In the genomic region with DNA sequence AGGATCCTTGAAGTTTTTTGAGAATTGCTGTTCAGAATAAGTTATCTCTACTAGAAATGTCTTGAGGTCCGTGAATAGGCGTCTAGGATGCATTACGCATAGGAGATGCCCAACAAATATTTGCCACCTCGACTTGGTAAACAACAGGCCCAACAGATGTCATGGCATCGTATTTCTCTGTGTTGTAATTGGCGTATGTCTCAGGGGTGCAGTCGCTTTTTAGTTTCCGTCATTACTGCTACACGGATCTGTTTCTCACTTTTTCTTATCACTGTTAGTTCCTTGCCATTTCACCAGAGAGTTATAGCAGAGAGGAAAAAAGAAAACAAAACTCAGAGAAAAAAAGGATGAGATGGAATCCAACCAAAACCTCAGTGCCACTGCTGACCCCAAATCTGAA, we compare ENCODE assay signal across 12 cellular contexts.
DNase-seq lines count a peak whose midpoint lies in the region; ATAC-seq, FAIRE-seq and TF ChIP-seq lines count a peak whose summit lies in the region.
"Had no signal": no experiment of that assay in that cellular context is flagged by ENCODE, and none has a peak within 500 bp of the region (broad histone marks: within the 10 kb centered on the region; RNA-seq: fewer than 3 reads in every experiment).

No MANE protein-coding gene starts in this region.

- FAIRE-seq in kidney (lab: Jason Lieb, UNC): no peak

- H3K27ac ChIP-seq in CD4-positive, alpha-beta T cell (ENCODE audit: low read depth, low read length): peak overlapping the region; percentile 73
- H3K27ac ChIP-seq in KOPT-K1 (ENCODE audit: low read depth, low read length, poor library complexity, severe bottlenecking) (peak overlapping the region; percentile 83), kidney (ENCODE audit: low read depth in 2 of 2, low read length in 2 of 2) (no peak overlapping the region)
- peak overlapping the region; percentile 67 for H3K27ac ChIP-seq in naive thymus-derived CD4-positive, alpha-beta T cell (ENCODE audit: low read depth, low read length)
- H3K27ac ChIP-seq: testis had no signal

- H3K36me3 ChIP-seq in KOPT-K1 (ENCODE audit: insufficient read depth, low read length): no peaks in the 10 kb centered on the region
- H3K36me3 ChIP-seq in naive thymus-derived CD4-positive, alpha-beta T cell (ENCODE audit: control insufficient read depth in 2 of 3, insufficient read depth in 3 of 3, low read length in 3 of 3): no peaks in the 10 kb centered on the region
- H3K36me3 ChIP-seq in kidney (ENCODE audit: control insufficient read depth in 1 of 2, insufficient read depth in 2 of 2, low read length in 2 of 2): no peaks in the 10 kb centered on the region

- intact Hi-C loops in CD4-positive, alpha-beta T cell (cut with DNase I, micrococcal nuclease): loop anchor here in 1 of 2 experiments (5.0 kb wide), 1 partner anchor 77 kb away; no protein-coding TSS in a partner anchor
- intact Hi-C loops in activated T-helper 2 cell treated with anti-CD3 and anti-CD28 coated beads, Interferon-gamma antibody, Interleukin-2, Interleukin-4, amounts not matched to agents 10 μg/mL and 5 μg/mL and 100 μg/mL, durations not matched to agents 14 hours and 24 hours and 36 hours (cut with micrococcal nuclease): loop anchor here (5.0 to 10.0 kb wide), 2 partner anchors 67 to 299 kb away; no protein-coding TSS in a partner anchor
- intact Hi-C loops in naive thymus-derived CD4-positive, alpha-beta T cell (cut with micrococcal nuclease): loop anchor here (1.0 to 10.0 kb wide), 13 partner anchors 8 to 1523 kb away; partner anchors contain the start of gene SFMBT2 (in 1 of the 2)
- intact Hi-C loops in kidney (cut with DNase I): no loop called here

- peak overlapping the region; percentile 66 for H3K4me3 Mint-ChIP-seq in CD4-positive, alpha-beta T cell
- H3K4me3 Mint-ChIP-seq in activated T-helper 2 cell treated with anti-CD3 and anti-CD28 coated beads, Interferon-gamma antibody, Interleukin-2, Interleukin-4, amounts not matched to agents 10 μg/mL and 5 μg/mL and 100 μg/mL, durations not matched to agents 14 hours and 24 hours and 36 hours (ENCODE audit: low read depth): peak overlapping the region; percentile 2
- peak overlapping the region; percentile 57 to 83 (median 72) for H3K4me3 Mint-ChIP-seq in naive thymus-derived CD4-positive, alpha-beta T cell
- no peak overlapping the region for H3K4me3 Mint-ChIP-seq in chondrocyte (ENCODE audit: unreplicated experiment)

- H3K9ac ChIP-seq in kidney (ENCODE audit: low read length in 2 of 2): no peak overlapping the region

- peaks cover 90% of the 10 kb centered on the region for H3K4me1 Mint-ChIP-seq in CD4-positive, alpha-beta T cell (ENCODE audit: low read depth)
- peaks cover 77% of the 10 kb centered on the region for H3K4me1 Mint-ChIP-seq in activated T-helper 2 cell treated with anti-CD3 and anti-CD28 coated beads, Interferon-gamma antibody, Interleukin-2, Interleukin-4, amounts not matched to agents 10 μg/mL and 5 μg/mL and 100 μg/mL, durations not matched to agents 14 hours and 24 hours and 36 hours (ENCODE audit: low read depth)
- peaks cover 61 to 96% (median 94%) of the 10 kb centered on the region in 7 donors for H3K4me1 Mint-ChIP-seq in naive thymus-derived CD4-positive, alpha-beta T cell
- peaks cover 7% of the 10 kb centered on the region for H3K4me1 Mint-ChIP-seq in chondrocyte (ENCODE audit: low read depth)

- no peaks in the 10 kb centered on the region for H3K27me3 ChIP-seq in CD4-positive, alpha-beta T cell (ENCODE audit: control insufficient read depth, insufficient read depth, low read length)
- no peaks in the 10 kb centered on the region for H3K27me3 ChIP-seq in naive thymus-derived CD4-positive, alpha-beta T cell (ENCODE audit: control insufficient read depth in 2 of 2, insufficient read depth in 2 of 2, low read length in 2 of 2)
- H3K27me3 ChIP-seq: testis had no signal

- no peak for TF ChIP-seq CTCF in CD4-positive, alpha-beta T cell (IDR thresholded peaks at IDR 0.05)
- TF ChIP-seq CTCF in kidney (IDR thresholded peaks at IDR 0.05; ENCODE audit: borderline replicate concordance, extremely low read depth, insufficient read depth): no peak
- TF ChIP-seq CTCF in chondrocyte (IDR thresholded peaks at IDR 0.05): no peak

- peak overlapping the region; percentile 9 for H3K4me3 ChIP-seq in naive thymus-derived CD4-positive, alpha-beta T cell (ENCODE audit: low read length)
- no peak overlapping the region for H3K4me3 ChIP-seq in kidney (ENCODE audit: low read length in 2 of 2)
- H3K4me3 ChIP-seq: testis had no signal

- POLR2A ChIA-PET in CD4-positive, alpha-beta T cell (lab: Charles Lee): interaction anchor here (0.6 to 2.5 kb wide), 25 partner anchors 9 to 1811 kb away, joined by 3 to 21 read pairs (median 4); partner anchors contain the start of genes ATP5F1C, KIN and SFMBT2
- POLR2A ChIA-PET in naive thymus-derived CD4-positive, alpha-beta T cell (lab: Charles Lee): interaction anchor here (1.0 to 1.9 kb wide), 15 partner anchors 9 to 291 kb away, joined by 3 to 21 read pairs (median 5); partner anchors contain the start of gene SFMBT2

- H3K27ac Mint-ChIP-seq in CD4-positive, alpha-beta T cell: peak overlapping the region; percentile 95
- peak overlapping the region; percentile 85 for H3K27ac Mint-ChIP-seq in activated T-helper 2 cell treated with anti-CD3 and anti-CD28 coated beads, Interferon-gamma antibody, Interleukin-2, Interleukin-4, amounts not matched to agents 10 μg/mL and 5 μg/mL and 100 μg/mL, durations not matched to agents 14 hours and 24 hours and 36 hours
- H3K27ac Mint-ChIP-seq in naive thymus-derived CD4-positive, alpha-beta T cell: peak overlapping the region; percentile 93 to 100 (median 99)
- no peak overlapping the region for H3K27ac Mint-ChIP-seq in chondrocyte (ENCODE audit: unreplicated experiment)

- no peaks in the 10 kb centered on the region for H3K27me3 Mint-ChIP-seq in CD4-positive, alpha-beta T cell
- no peaks in the 10 kb centered on the region for H3K27me3 Mint-ChIP-seq in activated T-helper 2 cell treated with anti-CD3 and anti-CD28 coated beads, Interferon-gamma antibody, Interleukin-2, Interleukin-4, amounts not matched to agents 10 μg/mL and 5 μg/mL and 100 μg/mL, durations not matched to agents 14 hours and 24 hours and 36 hours (ENCODE audit: low read depth)
- no peaks in the 10 kb centered on the region for H3K27me3 Mint-ChIP-seq in naive thymus-derived CD4-positive, alpha-beta T cell
- H3K27me3 Mint-ChIP-seq in chondrocyte (ENCODE audit: low read depth): peaks cover 7% of the 10 kb centered on the region

- CTCF ChIA-PET in CD4-positive, alpha-beta T cell (lab: Charles Lee): interaction anchor here (1.0 to 2.2 kb wide), 2 partner anchors 41 to 203 kb away, joined by 3 to 7 read pairs; no protein-coding TSS in a partner anchor
- CTCF ChIA-PET in naive thymus-derived CD4-positive, alpha-beta T cell (lab: Charles Lee): interaction anchor here (0.7 to 1.6 kb wide), 4 partner anchors 9 to 1173 kb away, joined by 3 to 6 read pairs (median 4); no protein-coding TSS in a partner anchor

- H3K9me3 ChIP-seq in CD4-positive, alpha-beta T cell (ENCODE audit: control insufficient read depth, low read length): no peaks in the 10 kb centered on the region
- H3K9me3 ChIP-seq in KOPT-K1 (ENCODE audit: insufficient read depth, low read length, poor library complexity, severe bottlenecking) (no peaks in the 10 kb centered on the region), kidney (ENCODE audit: control insufficient read depth in 1 of 2, low read length in 2 of 2) (no peaks in the 10 kb centered on the region)
- no peaks in the 10 kb centered on the region for H3K9me3 ChIP-seq in naive thymus-derived CD4-positive, alpha-beta T cell (ENCODE audit: control insufficient read depth in 2 of 3, low read length in 3 of 3)
- H3K9me3 ChIP-seq: testis had no signal

- peak; percentile 30 for ATAC-seq in CD4-positive, alpha-beta T cell (ENCODE audit: poor library complexity)
- ATAC-seq in naive thymus-derived CD4-positive, alpha-beta T cell: peak; percentile 14

- no peak for DNase-seq in CD4-positive, alpha-beta T cell
- no peak for DNase-seq in activated T-helper 2 cell treated with anti-CD3 and anti-CD28 coated beads, Interferon-gamma antibody, Interleukin-2, Interleukin-4, amounts not matched to agents 10 μg/mL and 5 μg/mL and 100 μg/mL, durations not matched to agents 14 hours and 24 hours and 36 hours (ENCODE audit: low spot score)
- peak in 6 of 9 donors; percentile 4 to 49 (median 41) for DNase-seq in naive thymus-derived CD4-positive, alpha-beta T cell
- DNase-seq in RKO (ENCODE audit: low spot score) (no peak), kidney (no peak), SK-N-DZ (ENCODE audit: low spot score) (no peak), chondrocyte (ENCODE audit: low spot score) (no peak)
- DNase-seq: foreskin fibroblast, NCI-H1694, NCI-H446 treated with DMSO at 0.1 percent for 48 hours, testis had no signal

- H3K9me3 Mint-ChIP-seq in CD4-positive, alpha-beta T cell: peaks cover 4% of the 10 kb centered on the region
- peaks cover 6% of the 10 kb centered on the region for H3K9me3 Mint-ChIP-seq in activated T-helper 2 cell treated with anti-CD3 and anti-CD28 coated beads, Interferon-gamma antibody, Interleukin-2, Interleukin-4, amounts not matched to agents 10 μg/mL and 5 μg/mL and 100 μg/mL, durations not matched to agents 14 hours and 24 hours and 36 hours
- H3K9me3 Mint-ChIP-seq in naive thymus-derived CD4-positive, alpha-beta T cell: peaks cover 0 to 15% (median 2%) of the 10 kb centered on the region in 11 donors
- no peaks in the 10 kb centered on the region for H3K9me3 Mint-ChIP-seq in chondrocyte (ENCODE audit: low read depth)

- H3K4me1 ChIP-seq in naive thymus-derived CD4-positive, alpha-beta T cell (ENCODE audit: control insufficient read depth in 2 of 2, insufficient read depth in 2 of 2, low read length in 2 of 2): peaks cover 68 to 74% of the 10 kb centered on the region in 2 donors
- H3K4me1 ChIP-seq in kidney (ENCODE audit: control insufficient read depth in 1 of 2, insufficient read depth in 1 of 2, low read depth in 1 of 2, low read length in 2 of 2): peaks cover 0 to 4% of the 10 kb centered on the region in 2 donors

- H3K36me3 Mint-ChIP-seq in CD4-positive, alpha-beta T cell (ENCODE audit: low read depth): no peaks in the 10 kb centered on the region
- peaks cover 4% of the 10 kb centered on the region for H3K36me3 Mint-ChIP-seq in activated T-helper 2 cell treated with anti-CD3 and anti-CD28 coated beads, Interferon-gamma antibody, Interleukin-2, Interleukin-4, amounts not matched to agents 10 μg/mL and 5 μg/mL and 100 μg/mL, durations not matched to agents 14 hours and 24 hours and 36 hours (ENCODE audit: low read depth)
- peaks cover 0 to 32% (median 6%) of the 10 kb centered on the region in 5 donors for H3K36me3 Mint-ChIP-seq in naive thymus-derived CD4-positive, alpha-beta T cell
- H3K36me3 Mint-ChIP-seq in chondrocyte (ENCODE audit: low read depth): no peaks in the 10 kb centered on the region

Comparison
In these comparisons a context has a peak if more than half of its experiments do, and no peak if none do; other contexts are left out.
1. DNase-seq: peak in naive thymus-derived CD4-positive, alpha-beta T cell (6 of 9); none in CD4-positive, alpha-beta T cell (0 of 10), activated T-helper 2 cell treated with anti-CD3 and anti-CD28 coated beads, Interferon-gamma antibody, Interleukin-2, Interleukin-4, amounts not matched to agents 10 μg/mL and 5 μg/mL and 100 μg/mL, durations not matched to agents 14 hours and 24 hours and 36 hours (single experiment), RKO (single experiment), kidney (single experiment), SK-N-DZ (single experiment) and chondrocyte (single experiment).
2. H3K27ac ChIP-seq: peak in CD4-positive, alpha-beta T cell (single experiment), KOPT-K1 (single experiment) and naive thymus-derived CD4-positive, alpha-beta T cell (single experiment); none in kidney (0 of 2).